Comparison of ENCODE assay signal across 18 cellular contexts in the genomic region with DNA sequence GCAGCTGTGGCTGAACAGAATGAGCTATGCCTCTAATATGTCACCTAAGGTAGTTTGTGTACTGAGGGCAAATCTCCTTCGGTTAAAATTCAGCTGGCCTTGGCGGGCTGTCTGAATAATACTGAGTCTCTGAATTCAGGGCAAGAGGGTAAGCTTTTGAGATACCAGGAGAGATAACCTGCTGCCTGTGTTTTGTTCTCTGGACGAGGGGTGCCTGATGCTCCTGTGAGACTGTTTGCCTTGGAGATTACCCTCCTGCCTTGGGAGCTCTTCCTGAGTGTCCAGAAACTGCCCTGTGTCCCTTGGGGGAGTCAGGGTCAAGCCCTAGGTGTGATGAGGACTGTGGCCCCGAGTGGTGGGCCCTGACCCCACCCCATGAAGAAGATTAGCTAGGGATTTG.
DNase-seq lines count a peak whose midpoint lies in the region; ATAC-seq and TF ChIP-seq lines count a peak whose summit lies in the region.
"Had no signal": no experiment of that assay in that cellular context is flagged by ENCODE, and none has a peak within 500 bp of the region (broad histone marks: within the 10 kb centered on the region; RNA-seq: fewer than 3 reads in every experiment).

No MANE protein-coding gene starts in this region.

- H2BK15ac ChIP-seq in H9 (ENCODE audit: low read depth, low read length): no peak overlapping the region

- H2BK5ac ChIP-seq in H9 (ENCODE audit: insufficient read length, low read length): no peak overlapping the region

- no CpG with 5 or more reads among the region's 4 CpGs for WGBS in H9 (ENCODE audit: extremely low coverage, insufficient read length, low lambda C conversion rate)
- 85% methylated on average over 4 of the region's 4 CpGs for WGBS in esophagus muscularis mucosa

- no peak overlapping the region for H2AK5ac ChIP-seq in H9 (ENCODE audit: insufficient read length, low read length)

- H3K79me2 ChIP-seq in H9 (ENCODE audit: insufficient read depth, low read length) (no peaks in the 10 kb centered on the region), neural progenitor cell (ENCODE audit: low read depth) (no peaks in the 10 kb centered on the region)

- H4K8ac ChIP-seq in H9 (replicated peaks; ENCODE audit: insufficient read length, low read depth, low read length): no peak overlapping the region

- TF ChIP-seq CTCF in H9 (conservative IDR thresholded peaks at IDR 0.05) (no peak), esophagus muscularis mucosa (IDR thresholded peaks at IDR 0.05) (no peak), neural progenitor cell (IDR thresholded peaks at IDR 0.05) (no peak), omental fat pad (IDR thresholded peaks at IDR 0.05) (no peak)

- intact Hi-C loops in esophagus muscularis mucosa (cut with DNase I) (no loop called here), left cardiac atrium (cut with DNase I) (no loop called here)
- intact Hi-C loops in activated CD4-positive, alpha-beta memory T cell treated with anti-CD3 and anti-CD28 coated beads for 36 hours (cut with micrococcal nuclease): no loop called here

- no peak overlapping the region for H3T11ph ChIP-seq in H9 (ENCODE audit: low read length)

- H3K36me3 Mint-ChIP-seq in H9 (ENCODE audit: insufficient read depth in 1 of 3, low read depth in 3 of 3) (peaks cover 0 to 4% (median 0%) of the 10 kb centered on the region in 3 experiments; a peak in 1 of 7 replicates), neural progenitor cell (peaks cover 8% of the 10 kb centered on the region)
- peaks cover 23% of the 10 kb centered on the region for H3K36me3 Mint-ChIP-seq in activated CD4-positive, alpha-beta memory T cell treated with anti-CD3 and anti-CD28 coated beads for 36 hours

- H3K27me3 Mint-ChIP-seq in H9 (ENCODE audit: low read depth) (no peaks in the 10 kb centered on the region), neural progenitor cell (ENCODE audit: insufficient read depth, low read depth) (no peaks in the 10 kb centered on the region)
- no peaks in the 10 kb centered on the region for H3K27me3 Mint-ChIP-seq in activated CD4-positive, alpha-beta memory T cell treated with anti-CD3 and anti-CD28 coated beads for 36 hours
- H3K27me3 Mint-ChIP-seq: CD4-positive, alpha-beta memory T cell; IgD-negative memory B cell had no signal

- H2AFZ ChIP-seq in H9 (ENCODE audit: low read length): no peak overlapping the region
- H2AFZ ChIP-seq in neural progenitor cell (replicated peaks): no peak overlapping the region

- H3K9ac ChIP-seq in H9 (ENCODE audit: extremely low read depth, insufficient read length, low read length) (no peak overlapping the region), neural progenitor cell (no peak overlapping the region)
- H3K9ac ChIP-seq: BLaER1 had no signal

- POLR2A ChIA-PET in activated CD4-positive, alpha-beta memory T cell treated with anti-CD3 and anti-CD28 coated beads for 36 hours (lab: Charles Lee): no interaction called here

- H3K27ac Mint-ChIP-seq in H9: peak overlapping the region; percentile 17 to 73 (median 58); a peak in 2 of 7 replicates
- H3K27ac Mint-ChIP-seq in neural progenitor cell: no peak overlapping the region
- no peak overlapping the region for H3K27ac Mint-ChIP-seq in activated CD4-positive, alpha-beta memory T cell treated with anti-CD3 and anti-CD28 coated beads for 36 hours
- H3K27ac Mint-ChIP-seq: IgD-negative memory B cell had no signal

- H3K4me3 ChIP-seq in esophagus muscularis mucosa: no peak overlapping the region
- H3K4me3 ChIP-seq in neural progenitor cell: no peak overlapping the region
- H3K4me3 ChIP-seq: A549, BLaER1 had no signal

- H2BK20ac ChIP-seq in H9 (ENCODE audit: low read depth, low read length, poor library complexity, severe bottlenecking): no peak overlapping the region

- H3K23me2 ChIP-seq in H9 (ENCODE audit: insufficient read length, low read depth, low read length, poor library complexity, severe bottlenecking): no peaks in the 10 kb centered on the region

- H3K36me3 ChIP-seq in esophagus muscularis mucosa (peaks cover 0 to 16% (median 0%) of the 10 kb centered on the region in 4 donors), neural progenitor cell (no peaks in the 10 kb centered on the region)

- H3K4me3 Mint-ChIP-seq in H9 (no peak overlapping the region), neural progenitor cell (no peak overlapping the region)
- H3K4me3 Mint-ChIP-seq in activated CD4-positive, alpha-beta memory T cell treated with anti-CD3 and anti-CD28 coated beads for 36 hours: no peak overlapping the region
- H3K4me3 Mint-ChIP-seq: CD14-positive monocyte; CD4-positive, alpha-beta memory T cell; IgD-negative memory B cell had no signal

- DNase-seq in DMS 273 (lab: John Stamatoyannopoulos, UW; ENCODE audit: unreplicated experiment) (peak; percentile 7), DMS 273 treated with DMSO at 0.1 percent for 48 hours (lab: John Stamatoyannopoulos, UW) (no peak), H9 (no peak), esophagus muscularis mucosa (ENCODE audit: extremely low spot score) (peak; percentile 37), neural progenitor cell (ENCODE audit: low spot score) (peak; percentile 49), left cardiac atrium (no peak), omental fat pad (ENCODE audit: low spot score) (no peak)
- no peak for DNase-seq in activated CD4-positive, alpha-beta memory T cell treated with anti-CD3 and anti-CD28 coated beads for 36 hours
- DNase-seq: Calu3; CD4-positive, alpha-beta memory T cell; GOT3; HCEC 1CT; KBM-7 had no signal

- no peak overlapping the region for H3K18ac ChIP-seq in H9 (ENCODE audit: insufficient read length, low read depth, low read length)

- TF ChIP-seq EP300 in esophagus muscularis mucosa (IDR thresholded peaks at IDR 0.05): no peak

- H3K4me1 Mint-ChIP-seq in H9 (peaks cover 16 to 17% of the 10 kb centered on the region in 2 experiments), neural progenitor cell (peaks cover 19% of the 10 kb centered on the region)
- H3K4me1 Mint-ChIP-seq in activated CD4-positive, alpha-beta memory T cell treated with anti-CD3 and anti-CD28 coated beads for 36 hours (ENCODE audit: low read depth): no peaks in the 10 kb centered on the region
- H3K4me1 Mint-ChIP-seq: CD4-positive, alpha-beta memory T cell; IgD-negative memory B cell had no signal

- CTCF ChIA-PET in activated CD4-positive, alpha-beta memory T cell treated with anti-CD3 and anti-CD28 coated beads for 36 hours (lab: Charles Lee): no interaction called here

- H3K27me3 ChIP-seq in H9 (ENCODE audit: insufficient read depth, low read length) (no peaks in the 10 kb centered on the region), esophagus muscularis mucosa (no peaks in the 10 kb centered on the region), neural progenitor cell (no peaks in the 10 kb centered on the region)
- H3K27me3 ChIP-seq: BLaER1 had no signal

- H3K27ac ChIP-seq in H9 (ENCODE audit: insufficient read length, low read depth, low read length) (no peak overlapping the region), esophagus muscularis mucosa (replicated peaks in 1 of 4) (no peak overlapping the region), neural progenitor cell (no peak overlapping the region)
- H3K27ac ChIP-seq: 22Rv1, A549, BLaER1 had no signal

- TF ChIP-seq POLR2A in esophagus muscularis mucosa (IDR thresholded peaks at IDR 0.05; ENCODE audit: low read depth): no peak

- no peak for ATAC-seq in left cardiac atrium
- no peak for ATAC-seq in omental fat pad (ENCODE audit: low FRiP score)
- ATAC-seq: A549 had no signal

- H4K91ac ChIP-seq in H9 (ENCODE audit: insufficient read length, low read depth, low read length): no peak overlapping the region

- no peak overlapping the region for H4K5ac ChIP-seq in H9 (ENCODE audit: insufficient read length, low read depth, low read length)

- no peak overlapping the region for H2BK120ac ChIP-seq in H9 (ENCODE audit: low read depth, low read length, poor library complexity, severe bottlenecking)

- H3K4me2 ChIP-seq in H9 (ENCODE audit: insufficient read depth, insufficient read length, low read length): no peak overlapping the region
- peak overlapping the region; percentile 36 for H3K4me2 ChIP-seq in neural progenitor cell
- H3K4me2 ChIP-seq: A549, BLaER1 had no signal

- no peak overlapping the region for H2BK12ac ChIP-seq in H9 (ENCODE audit: insufficient read length, low read depth, low read length)

- H4K20me1 ChIP-seq in H9 (ENCODE audit: control insufficient read depth, insufficient read depth, insufficient read length) (no peaks in the 10 kb centered on the region), neural progenitor cell (ENCODE audit: low read depth) (no peaks in the 10 kb centered on the region)
- H4K20me1 ChIP-seq: BLaER1 had no signal

- no peak overlapping the region for H3K14ac ChIP-seq in H9 (ENCODE audit: insufficient read depth, low read length)

- H3K56ac ChIP-seq in H9 (ENCODE audit: insufficient read length, low read depth, low read length): no peak overlapping the region

- H3K4ac ChIP-seq in H9 (ENCODE audit: low read depth, low read length): no peak overlapping the region

- peaks cover 19% of the 10 kb centered on the region for H3F3A ChIP-seq in neural progenitor cell (ENCODE audit: low read depth)

- H3K9me3 Mint-ChIP-seq in H9: no peaks in the 10 kb centered on the region
- peaks cover 12% of the 10 kb centered on the region for H3K9me3 Mint-ChIP-seq in neural progenitor cell
- peaks cover 3% of the 10 kb centered on the region for H3K9me3 Mint-ChIP-seq in activated CD4-positive, alpha-beta memory T cell treated with anti-CD3 and anti-CD28 coated beads for 36 hours
- H3K9me3 Mint-ChIP-seq: IgD-negative memory B cell had no signal

- no peak overlapping the region for H3K23ac ChIP-seq in H9 (ENCODE audit: insufficient read length, low read depth, low read length)

- H3K9me3 ChIP-seq in H9 (ENCODE audit: control insufficient read depth, low read depth, low read length): no peaks in the 10 kb centered on the region
- no peaks in the 10 kb centered on the region for H3K9me3 ChIP-seq in esophagus muscularis mucosa
- H3K9me3 ChIP-seq in neural progenitor cell (ENCODE audit: low read depth): no peaks in the 10 kb centered on the region
- H3K9me3 ChIP-seq: A549 had no signal

- no peaks in the 10 kb centered on the region for H3K79me1 ChIP-seq in H9 (ENCODE audit: insufficient read depth, low read depth, low read length, poor library complexity, severe bottlenecking)

- H3K4me1 ChIP-seq in H9 (ENCODE audit: insufficient read depth, low read length) (peaks cover 2% of the 10 kb centered on the region; the same call in 1 of the 2 replicates), esophagus muscularis mucosa (no peaks in the 10 kb centered on the region), neural progenitor cell (peaks cover 31% of the 10 kb centered on the region)
- H3K4me1 ChIP-seq: BLaER1 had no signal

Comparison
In these comparisons a context has a peak if more than half of its experiments do, and no peak if none do; other contexts are left out.
1. DNase-seq: peak in DMS 273 (single experiment), esophagus muscularis mucosa (single experiment) and neural progenitor cell (single experiment); none in DMS 273 treated with DMSO at 0.1 percent for 48 hours (single experiment), H9 (single experiment), left cardiac atrium (single experiment), omental fat pad (single experiment) and activated CD4-positive, alpha-beta memory T cell treated with anti-CD3 and anti-CD28 coated beads for 36 hours (single experiment).
2. H3K27ac Mint-ChIP-seq: peak in H9 (3 of 3); none in neural progenitor cell (single experiment) and activated CD4-positive, alpha-beta memory T cell treated with anti-CD3 and anti-CD28 coated beads for 36 hours (single experiment).